24 cellular contexts compared by ENCODE assay signal in genomic region chr4:56768772-56769171, GRCh38. TPM values are rescaled to one million over a fixed set of nuclear protein-coding genes. Genes with fewer than 3 reads are reported as not detected.
A peak's percentile ranks its signal among the peaks of the same experiment; 100 is the strongest.
DNase-seq lines count a peak whose midpoint lies in the region; ATAC-seq and TF ChIP-seq lines count a peak whose summit lies in the region.
"Had no signal": no experiment of that assay in that cellular context is flagged by ENCODE, and none has a peak within 500 bp of the region (broad histone marks: within the 10 kb centered on the region; RNA-seq: fewer than 3 reads in every experiment).

No MANE protein-coding gene starts in this region.

- DNase-seq in GM13977 (ENCODE audit: low spot score) (peak; percentile 29), H7 (peak; percentile 55), amniotic epithelial cell (ENCODE audit: low read depth) (peak; percentile 63), lung (ENCODE audit: low spot score) (no peak), endodermal cell (no peak), NCI-H2107 treated with DMSO at 0.1 percent for 48 hours (lab: John Stamatoyannopoulos, UW; ENCODE audit: unreplicated experiment) (no peak), NCI-H2107 (lab: John Stamatoyannopoulos, UW) (no peak)
- DNase-seq: AML-193, brain microvascular endothelial cell, foreskin fibroblast, hippocampal formation, Kasumi-1, NCI-H1105, SJCRH30, stomach had no signal

- H3K27ac Mint-ChIP-seq in endodermal cell: no peak overlapping the region
- H3K27ac Mint-ChIP-seq: activated T-helper 1 cell treated with anti-CD3 and anti-CD28 coated beads, Interleukin-12 subunit alpha, Interleukin-12 subunit beta, Interleukin-2, Interleukin-4 antibody, amounts not matched to agents 30 ng/mL and 10 ng/mL and 1 ng/mL, durations not matched to agents 14 hours and 24 hours and 36 hours; dendritic cell treated with granulocyte-macrophage colony-stimulating factor and Interleukin-4, amounts not matched to agents 40 ng/mL and 50 ng/mL, for 4 days; nephron had no signal

- H3K9me3 Mint-ChIP-seq in endodermal cell: no peaks in the 10 kb centered on the region
- H3K9me3 Mint-ChIP-seq: activated T-helper 1 cell treated with anti-CD3 and anti-CD28 coated beads, Interleukin-12 subunit alpha, Interleukin-12 subunit beta, Interleukin-2, Interleukin-4 antibody, amounts not matched to agents 30 ng/mL and 10 ng/mL and 1 ng/mL, durations not matched to agents 14 hours and 24 hours and 36 hours; dendritic cell treated with granulocyte-macrophage colony-stimulating factor and Interleukin-4, amounts not matched to agents 40 ng/mL and 50 ng/mL, for 4 days; nephron had no signal

- TF ChIP-seq CTCF in GM13977 (IDR thresholded peaks at IDR 0.05; ENCODE audit: extremely low read depth, insufficient read depth, missing control alignments) (no peak), lung (IDR thresholded peaks at IDR 0.05; ENCODE audit: control extremely low read depth, extremely low read depth) (no peak), endodermal cell (conservative IDR thresholded peaks at IDR 0.05) (no peak)

- whole genome bisulfite sequencing in lung, 2 donors: 49 to 65% methylated on average over 4 of the region's 4 CpGs
- 67% methylated on average over 4 of the region's 4 CpGs; no CpG with 5 or more reads in 1 of the 2 experiments for WGBS in endodermal cell (ENCODE audit: insufficient coverage in 1 of 2, insufficient read length in 1 of 2), 2 experiments

- H3K4me1 ChIP-seq in lung (ENCODE audit: control insufficient read depth in 2 of 2, insufficient read depth in 2 of 2, low read length in 2 of 2) (no peaks in the 10 kb centered on the region), endodermal cell (ENCODE audit: control insufficient read depth, insufficient read depth, low read length) (no peaks in the 10 kb centered on the region)
- H3K4me1 ChIP-seq: SJCRH30, stomach had no signal

- no peaks in the 10 kb centered on the region for H3K27me3 ChIP-seq in H7 (ENCODE audit: control insufficient read depth, insufficient read depth, low read length)
- H3K27me3 ChIP-seq in lung (ENCODE audit: control insufficient read depth, insufficient read depth): no peaks in the 10 kb centered on the region
- H3K27me3 ChIP-seq in endodermal cell (ENCODE audit: control insufficient read depth, insufficient read depth, low read length, poor library complexity, severe bottlenecking): no peaks in the 10 kb centered on the region
- H3K27me3 ChIP-seq: brain microvascular endothelial cell, SJCRH30, stomach had no signal

- H3K27ac ChIP-seq in lung (ENCODE audit: low read depth in 1 of 2, low read length in 1 of 2) (no peak overlapping the region), endodermal cell (ENCODE audit: low read depth, low read length) (no peak overlapping the region)
- H3K27ac ChIP-seq: brain microvascular endothelial cell, SJCRH30, stomach had no signal

- peaks cover 5% of the 10 kb centered on the region for H3K4me1 Mint-ChIP-seq in endodermal cell

- H3K9me3 ChIP-seq in lung (ENCODE audit: control insufficient read depth in 2 of 2, insufficient read depth in 1 of 2, low read length in 1 of 2): no peaks in the 10 kb centered on the region
- no peaks in the 10 kb centered on the region for H3K9me3 ChIP-seq in endodermal cell (ENCODE audit: control insufficient read depth, low read length)
- H3K9me3 ChIP-seq: SJCRH30, stomach had no signal

- ATAC-seq in lung (ENCODE audit: insufficient read depth, low FRiP score): peak; percentile 47
- no peak for ATAC-seq in HG02981 (IDR thresholded peaks at IDR 0.05; ENCODE audit: unreplicated experiment)

- in situ Hi-C loops in GM13977 (cut with MboI; ENCODE audit: low pct_unique_long_range_greater_than_20kb, low sequenced_read_pairs, unreplicated experiment): no loop called here

- H3K27me3 Mint-ChIP-seq in endodermal cell (ENCODE audit: insufficient read depth): no peaks in the 10 kb centered on the region
- H3K27me3 Mint-ChIP-seq: dendritic cell treated with granulocyte-macrophage colony-stimulating factor and Interleukin-4, amounts not matched to agents 40 ng/mL and 50 ng/mL, for 4 days had no signal

- H3K4me3 ChIP-seq in H7 (ENCODE audit: insufficient read depth, low read depth, low read length) (no peak overlapping the region), lung (no peak overlapping the region), endodermal cell (ENCODE audit: low read length) (no peak overlapping the region)
- H3K4me3 ChIP-seq: SJCRH30, stomach had no signal

- H3K9ac ChIP-seq in endodermal cell (ENCODE audit: extremely low read depth, low read length, poor library complexity, severe bottlenecking): no peak overlapping the region

- no peaks in the 10 kb centered on the region for H3K36me3 ChIP-seq in H7 (replicated peaks; ENCODE audit: control insufficient read depth, insufficient read depth, low read length)
- H3K36me3 ChIP-seq in lung (ENCODE audit: control insufficient read depth in 2 of 2, insufficient read depth in 2 of 2, low read length in 2 of 2): no peaks in the 10 kb centered on the region
- H3K36me3 ChIP-seq in endodermal cell (ENCODE audit: control insufficient read depth, insufficient read depth, low read length): no peaks in the 10 kb centered on the region
- H3K36me3 ChIP-seq: brain microvascular endothelial cell, SJCRH30, stomach had no signal

- H3K36me3 Mint-ChIP-seq in endodermal cell (ENCODE audit: low read depth): no peaks in the 10 kb centered on the region

- no peak overlapping the region for H3K4me3 Mint-ChIP-seq in endodermal cell
- H3K4me3 Mint-ChIP-seq: activated T-helper 1 cell treated with anti-CD3 and anti-CD28 coated beads, Interleukin-12 subunit alpha, Interleukin-12 subunit beta, Interleukin-2, Interleukin-4 antibody, amounts not matched to agents 30 ng/mL and 10 ng/mL and 1 ng/mL, durations not matched to agents 14 hours and 24 hours and 36 hours; dendritic cell treated with granulocyte-macrophage colony-stimulating factor and Interleukin-4, amounts not matched to agents 40 ng/mL and 50 ng/mL, for 4 days; nephron had no signal

RNA-seq across cellular contexts. Expression of gene SPINK2, which starts 52.7 kb away (rescaled TPM):
- 1.3 and 4.5 TPM in 2 replicates for total RNA-seq in H7 (2014; rRNA removed; shearing (Covaris generic))
- under 1 TPM in 1 of 2 donors, not detected in 1; 0.91 TPM for total RNA-seq in lung
- not detected for polyA plus RNA-seq in lung
- under 1 TPM; 0.59 to 0.62 TPM for total RNA-seq in endodermal cell
- polyA plus RNA-seq in endodermal cell (2013, experiment 1 of 2): not detected
- 0.70 TPM for polyA plus RNA-seq in endodermal cell (2013, experiment 2 of 2)
- total RNA-seq: activated T-helper 1 cell treated with anti-CD3 and anti-CD28 coated beads, Interleukin-12 subunit alpha, Interleukin-12 subunit beta, Interleukin-2, Interleukin-4 antibody, amounts not matched to agents 30 ng/mL and 10 ng/mL and 1 ng/mL, durations not matched to agents 14 hours and 24 hours and 36 hours; Daoy; HT1080; kidney epithelial cell; SJCRH30; urinary bladder had no signal
- polyA plus RNA-seq: endothelial cell of umbilical vein had no signal

Comparison
In these comparisons a context has a peak if more than half of its experiments do, and no peak if none do; other contexts are left out.
1. DNase-seq: peak in GM13977 (single experiment), H7 (single experiment) and amniotic epithelial cell (single experiment); none in lung (single experiment), endodermal cell (single experiment), NCI-H2107 treated with DMSO at 0.1 percent for 48 hours (single experiment) and NCI-H2107 (single experiment).